ENCODE assay signal across 15 cellular contexts in genomic region chr9:109417054-109417453, GRCh38.
DNase-seq lines count a peak whose midpoint lies in the region; ATAC-seq and TF ChIP-seq lines count a peak whose summit lies in the region.
"Had no signal": no experiment of that assay in that cellular context is flagged by ENCODE, and none has a peak within 500 bp of the region (broad histone marks: within the 10 kb centered on the region; RNA-seq: fewer than 3 reads in every experiment).

No MANE protein-coding gene starts in this region.

- H3K9me3 ChIP-seq in colonic mucosa: no peaks in the 10 kb centered on the region
- H3K9me3 ChIP-seq: HAP-1 had no signal

- peak; percentile 55 for ATAC-seq in Right ventricle myocardium superior (ENCODE audit: poor library complexity)
- no peak for ATAC-seq in GM19351 (IDR thresholded peaks at IDR 0.05; ENCODE audit: unreplicated experiment)
- no peak for ATAC-seq in HG03045 (IDR thresholded peaks at IDR 0.05; ENCODE audit: unreplicated experiment)

- DNase-seq in Right ventricle myocardium superior: no peak
- DNase-seq in cardiac septum (ENCODE audit: low spot score): no peak
- peak; percentile 71 for DNase-seq in NOMO-1 treated with DMSO at 0.1 percent for 48 hours (lab: John Stamatoyannopoulos, UW; ENCODE audit: unreplicated experiment)
- DNase-seq in colonic mucosa: peak; percentile 23
- DNase-seq in superior temporal gyrus (ENCODE audit: extremely low spot score): peak; percentile 56
- DNase-seq in RPMI8226: no peak
- DNase-seq: activated effector memory CD4-positive, alpha-beta T cell treated with Interleukin-2 at 50 U/mL for 16 hours; mesenchymal stem cell; NCI-H1694 treated with DMSO at 0.1 percent for 48 hours; NCI-H82 had no signal

- H3K27me3 ChIP-seq in colonic mucosa: no peaks in the 10 kb centered on the region

- H3K27ac ChIP-seq in colonic mucosa: no peak overlapping the region
- H3K27ac ChIP-seq: epithelial cell of prostate, SK-N-MC had no signal

- no peak for TF ChIP-seq CTCF in colonic mucosa (IDR thresholded peaks at IDR 0.05)

- no peak overlapping the region for H3K4me3 ChIP-seq in colonic mucosa
- H3K4me3 ChIP-seq: HAP-1, SK-N-MC had no signal

- H3K36me3 ChIP-seq in colonic mucosa: peaks cover 3% of the 10 kb centered on the region
- H3K36me3 ChIP-seq: HAP-1 had no signal

- no peaks in the 10 kb centered on the region for H3K4me1 ChIP-seq in colonic mucosa

- intact Hi-C loops in Right ventricle myocardium superior (cut with DNase I): no loop called here
- intact Hi-C loops in cardiac septum (cut with DNase I): no loop called here
- intact Hi-C loops in colonic mucosa (cut with DNase I): no loop called here

- H3K9ac ChIP-seq in colonic mucosa (ENCODE audit: low read depth in 2 of 2, low read length in 2 of 2): no peak overlapping the region

Comparison
In these comparisons a context has a peak if more than half of its experiments do, and no peak if none do; other contexts are left out.
1. DNase-seq: peak in NOMO-1 treated with DMSO at 0.1 percent for 48 hours (single experiment), colonic mucosa (single experiment) and superior temporal gyrus (single experiment); none in Right ventricle myocardium superior (single experiment), cardiac septum (single experiment) and RPMI8226 (single experiment).